Comparison of ENCODE assay signal across 13 cellular contexts in the genomic region with DNA sequence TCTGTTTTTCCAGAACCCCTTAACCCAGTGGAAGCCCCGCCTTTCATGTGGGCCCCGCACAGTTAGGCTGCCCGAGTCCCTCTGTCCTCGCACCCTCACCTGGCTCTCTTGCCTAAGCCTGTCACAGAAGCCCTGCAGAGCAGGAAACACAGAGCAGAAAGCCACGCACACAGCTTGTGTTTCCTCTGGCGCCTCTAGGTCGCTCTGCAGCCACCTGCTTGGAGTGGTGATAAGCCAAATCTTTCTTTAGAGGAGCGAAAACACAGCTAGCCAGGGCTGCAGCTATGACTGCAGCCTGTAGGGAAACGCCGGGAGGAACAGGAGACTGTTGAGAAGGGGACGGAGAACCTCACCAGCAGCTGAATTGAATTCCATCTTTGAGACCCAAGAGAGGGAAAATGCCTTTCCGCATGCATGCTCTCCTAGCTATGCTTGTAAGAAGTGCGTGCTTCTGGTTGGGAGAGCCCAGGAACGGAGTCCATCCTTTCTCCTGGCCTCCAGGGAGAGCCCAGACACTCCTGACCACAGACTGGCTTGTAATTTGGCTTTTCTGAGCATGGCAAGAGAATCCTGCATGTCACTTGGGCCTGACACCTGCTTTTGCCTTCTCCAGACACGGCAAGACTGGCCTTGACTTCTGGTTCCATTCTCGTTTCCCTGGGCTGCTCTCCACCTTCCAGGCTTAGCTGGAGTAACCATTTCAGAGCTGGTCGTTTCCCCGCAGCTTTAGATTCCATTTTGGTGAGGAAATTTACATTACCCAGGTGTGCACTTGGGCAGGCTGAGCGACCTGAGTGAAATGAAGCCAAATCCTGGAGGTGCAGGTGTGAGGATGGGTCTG.
A peak's percentile ranks its signal among the peaks of the same experiment; 100 is the strongest.
DNase-seq lines count a peak whose midpoint lies in the region; TF ChIP-seq lines count a peak whose summit lies in the region.
"Had no signal": no experiment of that assay in that cellular context is flagged by ENCODE, and none has a peak within 500 bp of the region (broad histone marks: within the 10 kb centered on the region; RNA-seq: fewer than 3 reads in every experiment).

No MANE protein-coding gene starts in this region.

- H3K4me3 ChIP-seq in ascending aorta = no peak overlapping the region
- no peak overlapping the region for H3K4me3 ChIP-seq in tibial artery
- no peak overlapping the region for H3K4me3 ChIP-seq in SK-N-SH (ENCODE audit: low read depth in 2 of 2, low read length in 1 of 2)
- H3K4me3 ChIP-seq: A549 had no signal

- no peak overlapping the region for H3K4me3 Mint-ChIP-seq in activated T-helper 1 cell treated with anti-CD3 and anti-CD28 coated beads, Interleukin-12 subunit alpha, Interleukin-12 subunit beta, Interleukin-2, Interleukin-4 antibody, amounts not matched to agents 30 ng/mL and 10 ng/mL and 1 ng/mL, durations not matched to agents 14 hours and 24 hours and 36 hours

- no peaks in the 10 kb centered on the region for H4K20me1 ChIP-seq in SK-N-SH (ENCODE audit: insufficient read depth)

- H3K27me3 ChIP-seq in ascending aorta (no peaks in the 10 kb centered on the region), tibial artery (no peaks in the 10 kb centered on the region), SK-N-SH (ENCODE audit: insufficient read depth) (no peaks in the 10 kb centered on the region)

- H3K4me2 ChIP-seq in SK-N-SH = no peak overlapping the region
- H3K4me2 ChIP-seq: A549 had no signal

- TF ChIP-seq CTCF in ascending aorta (IDR thresholded peaks at IDR 0.05) (no peak), tibial artery (IDR thresholded peaks at IDR 0.05) (no peak), SK-N-SH (IDR thresholded peaks at IDR 0.05) (no peak)

- H3K9me3 ChIP-seq in ascending aorta (no peaks in the 10 kb centered on the region), tibial artery (no peaks in the 10 kb centered on the region), SK-N-SH (no peaks in the 10 kb centered on the region)
- H3K9me3 ChIP-seq: A549 had no signal

- H3K4me1 ChIP-seq in ascending aorta = peaks cover 5 to 30% of the 10 kb centered on the region in 2 donors
- peaks cover 0 to 86% (median 41%) of the 10 kb centered on the region in 4 donors for H3K4me1 ChIP-seq in tibial artery
- peaks cover 15 to 22% of the 10 kb centered on the region in 2 experiments; a peak in 2 of 4 replicates for H3K4me1 ChIP-seq in SK-N-SH (ENCODE audit: control insufficient read depth in 1 of 2, insufficient read depth in 2 of 2, low read depth in 1 of 2, low read length in 1 of 2)
- H3K4me1 ChIP-seq: A549 had no signal

- intact Hi-C loops in ascending aorta (cut with DNase I) = no loop called here
- intact Hi-C loops in tibial artery (cut with DNase I; ENCODE audit: low total_unique reads) = no loop called here
- intact Hi-C loops in activated T-helper 1 cell treated with anti-CD3 and anti-CD28 coated beads, Interleukin-12 subunit alpha, Interleukin-12 subunit beta, Interleukin-2, Interleukin-4 antibody, amounts not matched to agents 30 ng/mL and 10 ng/mL and 1 ng/mL, durations not matched to agents 14 hours and 24 hours and 36 hours (cut with micrococcal nuclease) = no loop called here

- H3K36me3 ChIP-seq in ascending aorta = no peaks in the 10 kb centered on the region
- no peaks in the 10 kb centered on the region for H3K36me3 ChIP-seq in tibial artery
- H3K36me3 ChIP-seq in SK-N-SH (replicated peaks in 1 of 2; ENCODE audit: control insufficient read depth in 1 of 2, insufficient read depth in 2 of 2, low read length in 1 of 2) = no peaks in the 10 kb centered on the region

- H3F3A ChIP-seq in SK-N-SH (replicated peaks; ENCODE audit: insufficient read depth) = no peaks in the 10 kb centered on the region

- no peak overlapping the region for H3K9ac ChIP-seq in SK-N-SH

- CTCF ChIA-PET in SK-N-SH (lab: Yijun Ruan, JAX) = interaction anchor here (1.1 kb wide), 1 partner anchor 11 kb away, joined by 3 read pairs; no protein-coding TSS in a partner anchor

- H2AFZ ChIP-seq in SK-N-SH (ENCODE audit: low read depth) = no peak overlapping the region

- POLR2A ChIA-PET in SK-N-SH (lab: Yijun Ruan, JAX) = no interaction called here

- no peaks in the 10 kb centered on the region for H3K79me2 ChIP-seq in SK-N-SH (ENCODE audit: insufficient read depth)

- no peaks in the 10 kb centered on the region for H3K36me3 Mint-ChIP-seq in activated T-helper 1 cell treated with anti-CD3 and anti-CD28 coated beads, Interleukin-12 subunit alpha, Interleukin-12 subunit beta, Interleukin-2, Interleukin-4 antibody, amounts not matched to agents 30 ng/mL and 10 ng/mL and 1 ng/mL, durations not matched to agents 14 hours and 24 hours and 36 hours (ENCODE audit: low read depth)

- H3K27me3 Mint-ChIP-seq in activated T-helper 1 cell treated with anti-CD3 and anti-CD28 coated beads, Interleukin-12 subunit alpha, Interleukin-12 subunit beta, Interleukin-2, Interleukin-4 antibody, amounts not matched to agents 30 ng/mL and 10 ng/mL and 1 ng/mL, durations not matched to agents 14 hours and 24 hours and 36 hours (ENCODE audit: insufficient read depth) = peaks cover 13% of the 10 kb centered on the region

- no peak for TF ChIP-seq EP300 in SK-N-SH (IDR thresholded peaks at IDR 0.05; ENCODE audit: borderline replicate concordance in 1 of 2, low read depth in 1 of 2, low read length in 1 of 2)

- TF ChIP-seq RAD21 in SK-N-SH (IDR thresholded peaks at IDR 0.05; ENCODE audit: low read length) = no peak

- H3K9me3 Mint-ChIP-seq in activated T-helper 1 cell treated with anti-CD3 and anti-CD28 coated beads, Interleukin-12 subunit alpha, Interleukin-12 subunit beta, Interleukin-2, Interleukin-4 antibody, amounts not matched to agents 30 ng/mL and 10 ng/mL and 1 ng/mL, durations not matched to agents 14 hours and 24 hours and 36 hours = no peaks in the 10 kb centered on the region
- H3K9me3 Mint-ChIP-seq: activated T-helper 2 cell treated with anti-CD3 and anti-CD28 coated beads, Interferon-gamma antibody, Interleukin-2, Interleukin-4, amounts not matched to agents 10 μg/mL and 5 μg/mL and 100 μg/mL, durations not matched to agents 14 hours and 24 hours and 36 hours had no signal

- H3K27ac ChIP-seq in ascending aorta (peak overlapping the region; percentile 60), tibial artery (peak overlapping the region; percentile 15 to 41), SK-N-SH (ENCODE audit: low read depth in 2 of 2, low read length in 1 of 2) (no peak overlapping the region)
- H3K27ac ChIP-seq: A549 had no signal

- H3K27ac Mint-ChIP-seq in activated T-helper 1 cell treated with anti-CD3 and anti-CD28 coated beads, Interleukin-12 subunit alpha, Interleukin-12 subunit beta, Interleukin-2, Interleukin-4 antibody, amounts not matched to agents 30 ng/mL and 10 ng/mL and 1 ng/mL, durations not matched to agents 14 hours and 24 hours and 36 hours = no peak overlapping the region
- H3K27ac Mint-ChIP-seq: activated T-helper 2 cell treated with anti-CD3 and anti-CD28 coated beads, Interferon-gamma antibody, Interleukin-2, Interleukin-4, amounts not matched to agents 10 μg/mL and 5 μg/mL and 100 μg/mL, durations not matched to agents 14 hours and 24 hours and 36 hours had no signal

- 75% methylated on average over 17 of the region's 19 CpGs for WGBS in SK-N-SH (ENCODE audit: low lambda C conversion rate)

- DNase-seq in NCI-H2196 (lab: John Stamatoyannopoulos, UW; ENCODE audit: unreplicated experiment) (peak; percentile 45), NCI-H2196 treated with DMSO at 0.1 percent for 48 hours (lab: John Stamatoyannopoulos, UW; ENCODE audit: unreplicated experiment) (no peak), ascending aorta (ENCODE audit: low spot score in 2 of 2) (no peak), mesenteric fat pad (ENCODE audit: low spot score) (peak; percentile 69), tibial artery (peak in 1 of 2 donors; percentile 16), SK-N-SH (no peak), OCI-M2 (lab: John Stamatoyannopoulos, UW; ENCODE audit: unreplicated experiment) (no peak)
- no peak for DNase-seq in activated T-helper 1 cell treated with anti-CD3 and anti-CD28 coated beads, Interleukin-12 subunit alpha, Interleukin-12 subunit beta, Interleukin-2, Interleukin-4 antibody, amounts not matched to agents 30 ng/mL and 10 ng/mL and 1 ng/mL, durations not matched to agents 14 hours and 24 hours and 36 hours (ENCODE audit: low spot score)
- DNase-seq: activated CD4-positive, alpha-beta T cell treated with anti-CD3 and anti-CD28 coated beads for 1 hour; KBM-7; stimulated activated CD4-positive, alpha-beta T cell treated with anti-CD3 and anti-CD28 coated beads, Interleukin-4, amount 100 ng/mL, for 4 hours had no signal

- H3K4me1 Mint-ChIP-seq in activated T-helper 1 cell treated with anti-CD3 and anti-CD28 coated beads, Interleukin-12 subunit alpha, Interleukin-12 subunit beta, Interleukin-2, Interleukin-4 antibody, amounts not matched to agents 30 ng/mL and 10 ng/mL and 1 ng/mL, durations not matched to agents 14 hours and 24 hours and 36 hours (ENCODE audit: low read depth) = peaks cover 38% of the 10 kb centered on the region

- no peaks in the 10 kb centered on the region for H3K9me2 ChIP-seq in SK-N-SH

TF ChIP-seq in SK-N-SH, 30 proteins besides CTCF, POLR2A, EP300 and RAD21:
- TF ChIP-seq JUND (IDR thresholded peaks at IDR 0.05) = no peak

Comparison
In these comparisons a context has a peak if more than half of its experiments do, and no peak if none do; other contexts are left out.
1. DNase-seq: peak in NCI-H2196 (single experiment) and mesenteric fat pad (single experiment); none in NCI-H2196 treated with DMSO at 0.1 percent for 48 hours (single experiment), ascending aorta (0 of 2), SK-N-SH (single experiment), activated T-helper 1 cell treated with anti-CD3 and anti-CD28 coated beads, Interleukin-12 subunit alpha, Interleukin-12 subunit beta, Interleukin-2, Interleukin-4 antibody, amounts not matched to agents 30 ng/mL and 10 ng/mL and 1 ng/mL, durations not matched to agents 14 hours and 24 hours and 36 hours (single experiment) and OCI-M2 (single experiment).
2. H3K27ac ChIP-seq: peak in ascending aorta (2 of 2) and tibial artery (2 of 2); none in SK-N-SH (0 of 2).